In the genomic region with DNA sequence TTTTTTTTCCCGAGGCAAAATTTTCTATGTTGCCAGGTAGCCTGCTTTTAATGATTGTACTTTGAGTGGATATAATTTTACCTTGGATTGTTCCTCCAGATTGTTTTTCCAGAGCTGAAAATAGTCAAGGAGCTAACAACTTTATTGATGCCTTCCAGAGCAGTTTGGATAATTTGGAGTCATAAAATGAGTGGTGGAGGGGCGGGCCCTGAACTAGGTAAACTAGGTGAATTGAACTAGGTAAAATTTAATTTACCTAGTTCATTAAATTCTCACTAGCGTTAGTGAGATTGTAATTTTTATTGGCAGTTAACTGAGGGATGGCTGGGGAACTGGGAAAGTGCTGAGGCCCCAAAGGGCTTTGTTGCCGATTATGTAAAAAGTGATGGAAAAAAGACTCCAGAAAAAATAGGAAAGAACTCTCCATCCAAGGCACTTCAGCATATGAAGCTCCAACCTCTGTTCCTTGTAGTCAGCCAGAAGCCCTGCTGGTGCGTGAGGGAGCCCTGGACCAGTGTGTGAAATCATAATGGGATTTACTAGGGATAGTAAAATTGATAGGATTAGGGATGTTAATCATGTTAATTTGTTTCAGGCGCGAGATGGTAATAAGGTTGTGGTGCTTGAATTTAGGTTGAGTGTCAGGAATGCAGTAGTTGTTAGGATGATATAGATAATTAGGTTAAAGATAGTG, we compare ENCODE assay signal across 10 cellular contexts. TPM values are rescaled to one million over a fixed set of nuclear protein-coding genes. Genes with fewer than 3 reads are reported as not detected.
DNase-seq lines count a peak whose midpoint lies in the region; ATAC-seq, FAIRE-seq and TF ChIP-seq lines count a peak whose summit lies in the region.
"Had no signal": no experiment of that assay in that cellular context is flagged by ENCODE, and none has a peak within 500 bp of the region (broad histone marks: within the 10 kb centered on the region; RNA-seq: fewer than 3 reads in every experiment).

No MANE protein-coding gene starts in this region.

- H3K4me3 ChIP-seq in CD4-positive, alpha-beta memory T cell (ENCODE audit: low read length in 2 of 2), result peak overlapping the region in 1 of 2 donors; percentile 69
- no peak overlapping the region for H3K4me3 ChIP-seq in KMS-11 (IDR thresholded peaks at IDR 0.05; ENCODE audit: insufficient read depth, low read depth, low read length)
- peak overlapping the region; percentile 94 for H3K4me3 ChIP-seq in bronchial epithelial cell (ENCODE audit: low read depth, low read length)

- no peak overlapping the region for H3K27ac ChIP-seq in CD4-positive, alpha-beta memory T cell (ENCODE audit: low read depth, low read length)
- no peak overlapping the region for H3K27ac ChIP-seq in KMS-11

- TF ChIP-seq CTCF in KMS-11 (conservative IDR thresholded peaks at IDR 0.05; ENCODE audit: low read depth, low read length) (no peak), bronchial epithelial cell (IDR thresholded peaks at IDR 0.05; ENCODE audit: insufficient read depth, low read length, severe bottlenecking) (no peak)

- intact Hi-C loops in CD4-positive, alpha-beta memory T cell (cut with micrococcal nuclease), result loop anchor here (5.0 to 10.0 kb wide), 2 partner anchors 264 to 1122 kb away; a partner anchor contains a TSS

- H3K4me1 ChIP-seq in CD4-positive, alpha-beta memory T cell (ENCODE audit: insufficient read depth, low read length), result peaks cover 21% of the 10 kb centered on the region
- H3K4me1 ChIP-seq in KMS-11 (ENCODE audit: low read depth, poor library complexity, severe bottlenecking), result peaks cover 15% of the 10 kb centered on the region

- H3K4me3 Mint-ChIP-seq in CD4-positive, alpha-beta memory T cell, result peak overlapping the region in 7 of 8 donors; percentile 63 to 93 (median 89)
- peak overlapping the region; percentile 89 for H3K4me3 Mint-ChIP-seq in natural killer cell treated with Interleukin-12 subunit alpha and Interleukin-12 subunit beta and Interleukin-15 and Interleukin-18, amount 100 ng/mL, for 72 hours

- no peak overlapping the region for H2AFZ ChIP-seq in KMS-11 (ENCODE audit: low read depth)

- H3K79me2 ChIP-seq in KMS-11 (ENCODE audit: insufficient read depth, low read depth), result peaks cover 58% of the 10 kb centered on the region

- H3K9me3 ChIP-seq in CD4-positive, alpha-beta memory T cell (ENCODE audit: control insufficient read depth in 1 of 2, low read length in 2 of 2), result no peaks in the 10 kb centered on the region

- no peak for ATAC-seq in natural killer cell treated with Interleukin-12 subunit alpha and Interleukin-12 subunit beta and Interleukin-15 and Interleukin-18, amount 100 ng/mL, for 72 hours
- no peak for ATAC-seq in GM21529 (IDR thresholded peaks at IDR 0.05; ENCODE audit: unreplicated experiment)

- H3K4me1 Mint-ChIP-seq in CD4-positive, alpha-beta memory T cell, result peaks cover 35 to 52% (median 43%) of the 10 kb centered on the region in 4 donors
- H3K4me1 Mint-ChIP-seq in natural killer cell treated with Interleukin-12 subunit alpha and Interleukin-12 subunit beta and Interleukin-15 and Interleukin-18, amount 100 ng/mL, for 72 hours (ENCODE audit: low read depth in 2 of 2), result peaks cover 38 to 39% of the 10 kb centered on the region in 2 donors

- DNase-seq in CD4-positive, alpha-beta memory T cell, result no peak
- DNase-seq in bronchial epithelial cell (ENCODE audit: low read depth) (no peak), HUDEP-2 (lab: John Stamatoyannopoulos, UW; ENCODE audit: unreplicated experiment in 76 of 76) (no peak), HK-2 (ENCODE audit: unreplicated experiment) (no peak)
- DNase-seq in natural killer cell treated with Interleukin-12 subunit alpha and Interleukin-12 subunit beta and Interleukin-15 and Interleukin-18, amount 100 ng/mL, for 72 hours (ENCODE audit: low spot score), result no peak
- DNase-seq in effector CD4-positive, alpha-beta T cell, result no peak
- DNase-seq: NCI-H226; stimulated activated CD8-positive, alpha-beta memory T cell treated with anti-CD3 and anti-CD28 coated beads, Interleukin-4, amount 100 ng/mL, for 48 hours had no signal

- H3K9me3 Mint-ChIP-seq in CD4-positive, alpha-beta memory T cell, result no peaks in the 10 kb centered on the region
- H3K9me3 Mint-ChIP-seq in natural killer cell treated with Interleukin-12 subunit alpha and Interleukin-12 subunit beta and Interleukin-15 and Interleukin-18, amount 100 ng/mL, for 72 hours, result no peaks in the 10 kb centered on the region

- H3K27ac Mint-ChIP-seq in CD4-positive, alpha-beta memory T cell, result peak overlapping the region in 4 of 7 donors; percentile 38 to 91 (median 70)
- peak overlapping the region in 1 of 2 donors; percentile 89 for H3K27ac Mint-ChIP-seq in natural killer cell treated with Interleukin-12 subunit alpha and Interleukin-12 subunit beta and Interleukin-15 and Interleukin-18, amount 100 ng/mL, for 72 hours

- no peaks in the 10 kb centered on the region for H3K27me3 ChIP-seq in CD4-positive, alpha-beta memory T cell (ENCODE audit: insufficient read depth, low read length)
- no peaks in the 10 kb centered on the region for H3K27me3 ChIP-seq in KMS-11 (ENCODE audit: insufficient read depth, low read depth)
- H3K27me3 ChIP-seq in bronchial epithelial cell (ENCODE audit: control insufficient read depth, insufficient read depth, low read length), result no peaks in the 10 kb centered on the region

- 0 out of 2 replicates have a peak, but pooled peaks cover 1% of the 10 kb centered on the region for H4K20me1 ChIP-seq in KMS-11 (ENCODE audit: insufficient read depth)

- peaks cover 0 to 9% of the 10 kb centered on the region in 2 donors for H3K36me3 Mint-ChIP-seq in CD4-positive, alpha-beta memory T cell
- no peaks in the 10 kb centered on the region for H3K36me3 Mint-ChIP-seq in natural killer cell treated with Interleukin-12 subunit alpha and Interleukin-12 subunit beta and Interleukin-15 and Interleukin-18, amount 100 ng/mL, for 72 hours

- peaks cover 0 to 1% of the 10 kb centered on the region in 2 donors for H3K27me3 Mint-ChIP-seq in CD4-positive, alpha-beta memory T cell
- H3K27me3 Mint-ChIP-seq in natural killer cell treated with Interleukin-12 subunit alpha and Interleukin-12 subunit beta and Interleukin-15 and Interleukin-18, amount 100 ng/mL, for 72 hours, result peaks cover 0 to 2% of the 10 kb centered on the region in 2 donors

- peak overlapping the region; percentile 74 for H3K4me2 ChIP-seq in KMS-11

- CTCF ChIA-PET in CD4-positive, alpha-beta memory T cell (lab: Charles Lee; ENCODE audit: partially characterized antibody), result no interaction called here

- H3K36me3 ChIP-seq in CD4-positive, alpha-beta memory T cell (ENCODE audit: insufficient read depth, low read length), result no peaks in the 10 kb centered on the region
- no peaks in the 10 kb centered on the region for H3K36me3 ChIP-seq in KMS-11 (ENCODE audit: insufficient read depth)
- H3K36me3 ChIP-seq in bronchial epithelial cell (ENCODE audit: control insufficient read depth, insufficient read depth, low read length), result no peaks in the 10 kb centered on the region

- peak overlapping the region; percentile 85; the same call in 1 of the 2 replicates for H3K9ac ChIP-seq in KMS-11

- POLR2A ChIA-PET in CD4-positive, alpha-beta memory T cell (lab: Charles Lee; ENCODE audit: partially characterized antibody), result interaction anchor here (2.1 kb wide), 1 partner anchor 28 kb away, joined by 21 read pairs; a partner anchor contains a TSS

- FAIRE-seq in bronchial epithelial cell (lab: Jason Lieb, UNC), result no peak

RNA-seq across cellular contexts. Expression of a gene that starts 1.7 kb away (rescaled TPM):
- 1 to 10 TPM; 5.1 to 5.6 TPM for total RNA-seq in CD4-positive, alpha-beta memory T cell
- 1 to 10 TPM; 1.9 to 2.6 TPM for polyA plus RNA-seq in CD4-positive, alpha-beta memory T cell
- total RNA-seq in bronchial epithelial cell, result 5.5 and 7.1 TPM in 2 replicates
- total RNA-seq in natural killer cell treated with Interleukin-12 subunit alpha and Interleukin-12 subunit beta and Interleukin-15 and Interleukin-18, amount 100 ng/mL, for 72 hours, result 1 to 10 TPM; 7.0 to 7.2 TPM

RNA-seq across cellular contexts. Expression of a gene that starts 28.6 kb away (rescaled TPM):
- total RNA-seq in CD4-positive, alpha-beta memory T cell, result 10 to 100 TPM in 1 of 2 experiments, 1 to 10 TPM in 1; 9.8 to 12.4 TPM
- 10 to 100 TPM; 28.0 to 37.5 TPM for polyA plus RNA-seq in CD4-positive, alpha-beta memory T cell
- 39.0 and 78.7 TPM in 2 replicates for total RNA-seq in bronchial epithelial cell
- 10 to 100 TPM; 22.0 to 23.0 TPM for total RNA-seq in natural killer cell treated with Interleukin-12 subunit alpha and Interleukin-12 subunit beta and Interleukin-15 and Interleukin-18, amount 100 ng/mL, for 72 hours

RNA-seq across cellular contexts. Expression of a gene that starts 33.4 kb away (rescaled TPM):
- total RNA-seq in CD4-positive, alpha-beta memory T cell, result under 1 TPM; 0.36 to 0.55 TPM
- under 1 TPM in 1 of 2 donors, not detected in 1; 0.47 TPM for polyA plus RNA-seq in CD4-positive, alpha-beta memory T cell
- total RNA-seq in bronchial epithelial cell, result 67.9 and 70.4 TPM in 2 replicates
- total RNA-seq in natural killer cell treated with Interleukin-12 subunit alpha and Interleukin-12 subunit beta and Interleukin-15 and Interleukin-18, amount 100 ng/mL, for 72 hours, result not detected

Comparison
In these comparisons a context has a peak if more than half of its experiments do, and no peak if none do; other contexts are left out.
1. RNA of a gene that starts 33.4 kb away (total RNA-seq): 67.9 to 70.4 TPM in bronchial epithelial cell; 0.36 to 0.55 TPM in CD4-positive, alpha-beta memory T cell and not detected in natural killer cell treated with Interleukin-12 subunit alpha and Interleukin-12 subunit beta and Interleukin-15 and Interleukin-18, amount 100 ng/mL, for 72 hours; every median in the first group is over 10 times any median in the second.